Comparison of ENCODE assay signal across 27 cellular contexts in the genomic region with DNA sequence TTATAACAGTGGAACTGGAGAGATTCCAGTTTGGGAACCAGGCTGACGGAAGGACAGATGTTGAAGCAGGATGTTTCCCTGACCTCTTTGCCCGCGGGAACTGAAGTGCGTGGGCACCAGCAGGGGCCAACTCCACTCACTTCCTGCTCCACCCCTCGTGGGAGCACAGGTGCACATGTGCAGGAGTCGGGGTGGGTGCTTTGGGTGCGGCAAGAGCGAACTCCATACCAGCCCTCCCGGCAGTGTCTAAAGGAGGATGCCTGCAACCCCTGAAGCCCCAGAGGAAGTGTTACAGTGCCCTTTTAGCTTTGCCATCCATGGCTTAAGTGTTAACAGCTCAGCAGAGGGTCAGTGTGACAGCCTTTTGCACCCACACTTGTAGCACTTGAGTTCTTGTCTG.
"Had no signal": no experiment of that assay in that cellular context is flagged by ENCODE, and none has a peak within 500 bp of the region (broad histone marks: within the 10 kb centered on the region; RNA-seq: fewer than 3 reads in every experiment).

No MANE protein-coding gene starts in this region.

- H3K79me2 ChIP-seq: hepatocyte, parathyroid adenoma had no signal

- H3K4me1 Mint-ChIP-seq: memory B cell; mesothelial cell of epicardium; naive B cell; neural crest cell; stimulated activated naive B cell treated with anti-CD40 and anti-IgM and Interleukin-4, amounts not matched to agents 10 μg/mL and 1 μg/mL and 100 μg/mL, for 72 hours had no signal

- H3K36me3 ChIP-seq: gastrocnemius medialis, heart left ventricle, neutrophil, prostate gland, right atrium auricular region, transverse colon, vagina had no signal

- DNase-seq: dorsolateral prefrontal cortex; effector CD4-positive, alpha-beta T cell; foreskin fibroblast; gastrocnemius medialis; heart left ventricle; kidney; mucosa of descending colon; naive B cell; stimulated activated CD4-positive, alpha-beta T cell treated with anti-CD3 and anti-CD28 coated beads, Interleukin-4, amount 100 ng/mL, for 4 hours; stimulated activated naive B cell treated with anti-CD40 and anti-IgM and Interleukin-4, amounts not matched to agents 10 μg/mL and 1 μg/mL and 100 μg/mL, for 72 hours; transverse colon had no signal

- H3K36me3 Mint-ChIP-seq: mesothelial cell of epicardium had no signal

- H2AFZ ChIP-seq: hepatocyte, parathyroid adenoma had no signal

- H3K27ac ChIP-seq: dorsolateral prefrontal cortex, epithelial cell of prostate, gastrocnemius medialis, heart left ventricle, hepatocyte, neutrophil, parathyroid adenoma, prostate gland, right atrium auricular region, transverse colon, vagina had no signal

- H3K4me3 Mint-ChIP-seq: memory B cell; mesothelial cell of epicardium; natural killer cell treated with Interleukin-12 subunit alpha and Interleukin-12 subunit beta and Interleukin-15 and Interleukin-18, amount 100 ng/mL, for 72 hours; neural crest cell; stimulated activated naive B cell treated with anti-CD40 and anti-IgM and Interleukin-4, amounts not matched to agents 10 μg/mL and 1 μg/mL and 100 μg/mL, for 72 hours; stimulated activated naive CD8-positive, alpha-beta T cell treated with anti-CD3 and anti-CD28 coated beads, Interleukin-15, Interleukin-2, amounts not matched to agents 100 ng/mL and 50 ng/mL, for 24 hours had no signal

- H3K9me3 ChIP-seq: gastrocnemius medialis, mucosa of descending colon, prostate gland, transverse colon, vagina had no signal

- H3K4me2 ChIP-seq: hepatocyte had no signal

- H3K27me3 ChIP-seq: hepatocyte, right atrium auricular region, vagina had no signal

- H3K4me3 ChIP-seq: dorsolateral prefrontal cortex, gastrocnemius medialis, heart left ventricle, hepatocyte, lung, mucosa of descending colon, prostate gland, right atrium auricular region, transverse colon, vagina had no signal

- H3K4me1 ChIP-seq: gastrocnemius medialis, heart left ventricle, parathyroid adenoma, prostate gland, right atrium auricular region, transverse colon, vagina had no signal

- H3K27ac Mint-ChIP-seq: memory B cell; mesothelial cell of epicardium; naive B cell; natural killer cell treated with Interleukin-12 subunit alpha and Interleukin-12 subunit beta and Interleukin-15 and Interleukin-18, amount 100 ng/mL, for 72 hours; stimulated activated naive B cell treated with anti-CD40 and anti-IgM and Interleukin-4, amounts not matched to agents 10 μg/mL and 1 μg/mL and 100 μg/mL, for 72 hours; stimulated activated naive CD8-positive, alpha-beta T cell treated with anti-CD3 and anti-CD28 coated beads, Interleukin-15, Interleukin-2, amounts not matched to agents 100 ng/mL and 50 ng/mL, for 24 hours had no signal

- ATAC-seq: esophagus mucosa; gastrocnemius medialis; heart left ventricle; left lobe of liver; mucosa of descending colon; natural killer cell treated with Interleukin-12 subunit alpha and Interleukin-12 subunit beta and Interleukin-15 and Interleukin-18, amount 100 ng/mL, for 72 hours; sciatic nerve; stimulated activated naive B cell treated with anti-CD40 and anti-IgM and Interleukin-4, amounts not matched to agents 10 μg/mL and 1 μg/mL and 100 μg/mL, for 72 hours had no signal

- H3K9ac ChIP-seq: parathyroid adenoma had no signal
